In the genomic region with DNA sequence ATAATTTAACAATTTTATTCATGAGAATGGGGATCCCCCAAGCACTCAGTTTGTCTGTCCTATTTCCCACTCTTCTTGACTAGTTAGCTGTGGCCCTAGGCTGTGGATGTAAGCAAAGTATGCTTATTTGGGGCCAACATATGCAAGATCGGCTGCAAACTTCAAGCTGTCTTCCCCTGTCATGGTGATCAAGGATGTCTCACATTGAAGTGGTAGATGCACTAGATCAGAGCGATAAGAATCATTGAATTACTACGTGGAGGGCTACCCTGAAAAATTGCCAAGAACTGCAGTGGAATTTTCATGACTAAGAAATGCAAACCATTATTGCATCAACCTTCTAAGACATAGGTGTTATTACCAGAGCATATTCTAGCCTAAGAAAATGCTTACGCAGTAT, we compare ENCODE assay signal across 16 cellular contexts.
"Had no signal": no experiment of that assay in that cellular context is flagged by ENCODE, and none has a peak within 500 bp of the region (broad histone marks: within the 10 kb centered on the region; RNA-seq: fewer than 3 reads in every experiment).

No MANE protein-coding gene starts in this region.

- H3K4me3 Mint-ChIP-seq: mesothelial cell of epicardium had no signal

- H3K4me3 ChIP-seq: coronary artery, lung, spleen, suprapubic skin, transverse colon, uterus had no signal

- H3K27me3 ChIP-seq: brain microvascular endothelial cell, spleen, suprapubic skin, transverse colon, uterus had no signal

- H3K9me3 Mint-ChIP-seq: mesothelial cell of epicardium had no signal

- H3K4me1 Mint-ChIP-seq: mesothelial cell of epicardium had no signal

- H3K36me3 Mint-ChIP-seq: mesothelial cell of epicardium had no signal

- DNase-seq: activated CD4-positive, alpha-beta T cell treated with anti-CD3 and anti-CD28 coated beads, Interleukin-2, amount 50 U/mL, for 48 hours; activated CD8-positive, alpha-beta memory T cell treated with anti-CD3 and anti-CD28 coated beads, Interleukin-2, amount 50 U/mL, for 48 hours; activated effector memory CD4-positive, alpha-beta T cell treated with Interleukin-2 at 50 U/mL for 16 hours; aorta; brain microvascular endothelial cell; head of caudate nucleus; retina; Right ventricle myocardium superior; spleen; stimulated activated naive CD4-positive, alpha-beta T cell; transverse colon; uterus had no signal

- H3K4me1 ChIP-seq: spleen, suprapubic skin, transverse colon, uterus had no signal

- H3K27ac Mint-ChIP-seq: mesothelial cell of epicardium had no signal

- H3K36me3 ChIP-seq: brain microvascular endothelial cell, spleen, suprapubic skin, transverse colon, uterus had no signal

- H3K9me3 ChIP-seq: spleen, suprapubic skin, transverse colon, uterus had no signal

- H3K27ac ChIP-seq: brain microvascular endothelial cell, coronary artery, spleen, suprapubic skin, transverse colon, uterus had no signal
